In the genomic region with DNA sequence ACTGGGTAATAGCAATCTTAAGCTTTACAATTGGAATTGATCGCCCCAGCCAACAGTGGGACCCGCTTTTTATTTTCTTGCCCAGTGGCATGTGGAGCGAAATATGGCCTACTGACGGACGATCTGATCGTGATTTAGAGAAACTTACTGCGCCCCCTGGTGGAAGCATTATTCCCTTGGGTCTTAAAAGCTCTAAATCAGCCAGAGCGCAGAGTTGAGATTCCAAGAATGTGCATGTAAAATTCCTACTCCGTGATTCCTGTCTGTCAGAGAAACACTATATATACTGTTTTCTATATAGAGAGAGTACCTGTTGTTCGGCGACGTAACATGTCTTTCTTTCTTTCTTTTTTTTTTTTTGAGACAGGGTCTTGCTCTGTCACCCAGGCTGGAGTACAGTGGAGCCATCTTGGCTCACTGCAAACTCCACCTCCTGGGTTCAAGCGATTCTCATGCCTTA, we compare ENCODE assay signal across 8 cellular contexts. TPM values are rescaled to one million over a fixed set of nuclear protein-coding genes. Genes with fewer than 3 reads are reported as not detected.
DNase-seq lines count a peak whose midpoint lies in the region; ATAC-seq and TF ChIP-seq lines count a peak whose summit lies in the region.

No MANE protein-coding gene starts in this region.

- no peak overlapping the region for H3K4me3 ChIP-seq in CD8-positive, alpha-beta memory T cell (ENCODE audit: low read length)
- no peak overlapping the region for H3K4me3 ChIP-seq in OCI-LY1 (ENCODE audit: low read depth, low read length, poor library complexity, severe bottlenecking)

- DNase-seq in CD8-positive, alpha-beta memory T cell = peak; percentile 60 to 85 (median 76)
- peak; percentile 85 for DNase-seq in activated T-cell treated with anti-CD3 and anti-CD28 coated beads for 1 hour (ENCODE audit: low read depth)
- peak; percentile 66 for DNase-seq in natural killer cell
- DNase-seq in stimulated activated CD8-positive, alpha-beta memory T cell treated with anti-CD3 and anti-CD28 coated beads, Interleukin-7, amount 100 ng/mL, for 48 hours (ENCODE audit: extremely low read depth in 1 of 2, low read depth in 1 of 2) = peak; percentile 34 to 84

- H3K9me3 ChIP-seq in CD8-positive, alpha-beta memory T cell (ENCODE audit: low read length) = no peaks in the 10 kb centered on the region
- no peaks in the 10 kb centered on the region for H3K9me3 ChIP-seq in OCI-LY1 (ENCODE audit: low read length)

- H3K4me1 Mint-ChIP-seq in CD8-positive, alpha-beta memory T cell = peaks cover 17 to 20% (median 18%) of the 10 kb centered on the region in 3 donors
- H3K4me1 Mint-ChIP-seq in natural killer cell = peaks cover 18 to 19% of the 10 kb centered on the region in 2 donors

- ATAC-seq in esophagus mucosa (peak; percentile 40), natural killer cell (peak in 2 of 3 donors; percentile 24 to 35), HG02885 (IDR thresholded peaks at IDR 0.05; ENCODE audit: poor library complexity, unreplicated experiment) (no peak)

- TF ChIP-seq EP300 in Ishikawa (IDR thresholded peaks at IDR 0.05; ENCODE audit: borderline replicate concordance) = no peak

- no peaks in the 10 kb centered on the region for H3K9me2 ChIP-seq in OCI-LY1 (ENCODE audit: low read depth, low read length)

- H3K27ac ChIP-seq in CD8-positive, alpha-beta memory T cell (ENCODE audit: low read depth, low read length) = no peak overlapping the region
- H3K27ac ChIP-seq in OCI-LY1 (ENCODE audit: low read depth, low read length, poor library complexity, severe bottlenecking) = peak overlapping the region; percentile 2

- peaks cover 8% of the 10 kb centered on the region for H3K4me1 ChIP-seq in CD8-positive, alpha-beta memory T cell (ENCODE audit: insufficient read depth, low read length)
- peaks cover 18% of the 10 kb centered on the region for H3K4me1 ChIP-seq in OCI-LY1 (ENCODE audit: insufficient read depth, low read length, severe bottlenecking)

- peak overlapping the region; percentile 8; the same call in 1 of the 2 replicates for H2AFZ ChIP-seq in OCI-LY1 (ENCODE audit: low read length)

- H3K9ac ChIP-seq in OCI-LY1 (ENCODE audit: low read length) = no peak overlapping the region; the same call in 1 of the 2 replicates

- peaks cover 0 to 8% of the 10 kb centered on the region in 2 donors for H3K27me3 Mint-ChIP-seq in CD8-positive, alpha-beta memory T cell
- no peaks in the 10 kb centered on the region for H3K27me3 Mint-ChIP-seq in natural killer cell (ENCODE audit: low read depth in 2 of 2)

- peak overlapping the region in 2 of 7 donors; percentile 27 to 76 for H3K4me3 Mint-ChIP-seq in CD8-positive, alpha-beta memory T cell
- no peak overlapping the region for H3K4me3 Mint-ChIP-seq in natural killer cell

- H3K9me3 Mint-ChIP-seq in CD8-positive, alpha-beta memory T cell = no peaks in the 10 kb centered on the region
- H3K9me3 Mint-ChIP-seq in natural killer cell = no peaks in the 10 kb centered on the region

- peaks cover 0 to 10% (median 4%) of the 10 kb centered on the region in 3 donors for H3K36me3 Mint-ChIP-seq in CD8-positive, alpha-beta memory T cell
- H3K36me3 Mint-ChIP-seq in natural killer cell = no peaks in the 10 kb centered on the region

- peak overlapping the region in 5 of 8 donors; percentile 33 to 92 (median 63) for H3K27ac Mint-ChIP-seq in CD8-positive, alpha-beta memory T cell
- H3K27ac Mint-ChIP-seq in natural killer cell = peak overlapping the region; percentile 38 to 69

- no peaks in the 10 kb centered on the region for H3K36me3 ChIP-seq in CD8-positive, alpha-beta memory T cell (ENCODE audit: insufficient read depth, low read length)
- H3K36me3 ChIP-seq in OCI-LY1 (ENCODE audit: insufficient read depth, low read length) = no peaks in the 10 kb centered on the region

- POLR2A ChIA-PET in CD8-positive, alpha-beta memory T cell (lab: Charles Lee) = interaction anchor here (0.6 to 0.7 kb wide), 3 partner anchors 15 to 182 kb away, joined by 3 to 6 read pairs (median 4); no protein-coding TSS in a partner anchor

- H4K20me1 ChIP-seq in OCI-LY1 (ENCODE audit: insufficient read depth, low read length) = no peaks in the 10 kb centered on the region

- CTCF ChIA-PET in CD8-positive, alpha-beta memory T cell (lab: Charles Lee) = interaction anchor here (0.7 to 11.2 kb wide), 29 partner anchors 9 to 219 kb away, joined by 3 to 161 read pairs (median 4); a partner anchor contains a TSS

- TF ChIP-seq CTCF in OCI-LY1 (IDR thresholded peaks at IDR 0.05; ENCODE audit: low read length) = peak; percentile 79
- peak; percentile 84 for TF ChIP-seq CTCF in natural killer cell (IDR thresholded peaks at IDR 0.05)

- intact Hi-C loops in natural killer cell (cut with micrococcal nuclease) = loop anchor here (1.0 to 10.0 kb wide), 3 partner anchors 55 to 485 kb away; a partner anchor contains a TSS

- peak overlapping the region; percentile 33; the same call in 1 of the 2 replicates for H3K4me2 ChIP-seq in OCI-LY1 (ENCODE audit: low read length)

- no peaks in the 10 kb centered on the region for H3K27me3 ChIP-seq in CD8-positive, alpha-beta memory T cell (ENCODE audit: insufficient read depth, low read length, poor library complexity, severe bottlenecking)
- H3K27me3 ChIP-seq in OCI-LY1 (ENCODE audit: insufficient read depth, low read length) = no peaks in the 10 kb centered on the region

- peak; percentile 66 for TF ChIP-seq RAD21 in Ishikawa (IDR thresholded peaks at IDR 0.05; ENCODE audit: low read depth)

- H3K79me2 ChIP-seq in OCI-LY1 (ENCODE audit: insufficient read depth, low read length) = peaks cover 11% of the 10 kb centered on the region

- H3F3A ChIP-seq in OCI-LY1 (ENCODE audit: insufficient read depth, low read length) = peaks cover 6% of the 10 kb centered on the region

TF ChIP-seq in Ishikawa, 13 proteins besides CTCF, POLR2A, EP300 and RAD21:
- TF ChIP-seq, protein P1, sequence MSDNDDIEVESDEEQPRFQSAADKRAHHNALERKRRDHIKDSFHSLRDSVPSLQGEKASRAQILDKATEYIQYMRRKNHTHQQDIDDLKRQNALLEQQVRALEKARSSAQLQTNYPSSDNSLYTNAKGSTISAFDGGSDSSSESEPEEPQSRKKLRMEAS (IDR thresholded peaks at IDR 0.05) = 0 out of 2 replicates have a peak, but pooled peaks have one; percentile 5
- TF ChIP-seq, protein P2, sequence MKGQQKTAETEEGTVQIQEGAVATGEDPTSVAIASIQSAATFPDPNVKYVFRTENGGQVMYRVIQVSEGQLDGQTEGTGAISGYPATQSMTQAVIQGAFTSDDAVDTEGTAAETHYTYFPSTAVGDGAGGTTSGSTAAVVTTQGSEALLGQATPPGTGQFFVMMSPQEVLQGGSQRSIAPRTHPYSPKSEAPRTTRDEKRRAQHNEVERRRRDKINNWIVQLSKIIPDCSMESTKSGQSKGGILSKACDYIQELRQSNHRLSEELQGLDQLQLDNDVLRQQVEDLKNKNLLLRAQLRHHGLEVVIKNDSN (IDR thresholded peaks at IDR 0.05) = no peak
- peak; percentile 43; the same call in 1 of the 2 replicates for TF ChIP-seq YY1 (IDR thresholded peaks at IDR 0.05; ENCODE audit: low read depth)

RNA-seq across cellular contexts. Expression of a gene that starts 3.7 kb away (rescaled TPM):
- total RNA-seq in CD8-positive, alpha-beta memory T cell = 10 to 100 TPM; 65.8 to 71.9 TPM
- 61.5 TPM for polyA plus RNA-seq in CD8-positive, alpha-beta memory T cell
- total RNA-seq in esophagus mucosa = 30.4 TPM
- total RNA-seq in natural killer cell = 100 to 1,000 TPM in 1 of 3 donors, 10 to 100 TPM in 2; 69.6 to 102 (median 89.1) TPM

RNA-seq across cellular contexts. Expression of a gene that starts 15.3 kb away (rescaled TPM):
- 1 to 10 TPM in 1 of 2 experiments, under 1 TPM in 1; 0.62 to 1.0 TPM for total RNA-seq in CD8-positive, alpha-beta memory T cell
- polyA plus RNA-seq in CD8-positive, alpha-beta memory T cell = not detected
- total RNA-seq in esophagus mucosa (0.92 TPM), natural killer cell (1 to 10 TPM; 1.4 to 1.5 (median 1.5) TPM)

RNA-seq across cellular contexts. Expression of a gene that starts 24.6 kb away (rescaled TPM):
- 1 to 10 TPM in 1 of 2 experiments, under 1 TPM in 1; 0.91 to 1.2 TPM for total RNA-seq in CD8-positive, alpha-beta memory T cell
- polyA plus RNA-seq in CD8-positive, alpha-beta memory T cell = 0.59 TPM
- total RNA-seq in esophagus mucosa (0.16 TPM), natural killer cell (1 to 10 TPM in 2 of 3 donors, under 1 TPM in 1; 0.70 to 2.2 (median 1.2) TPM)

RNA-seq across cellular contexts. Expression of a gene that starts 52.5 kb away (rescaled TPM):
- total RNA-seq in CD8-positive, alpha-beta memory T cell = 10 to 100 TPM; 13.3 to 13.8 TPM
- 14.6 TPM for polyA plus RNA-seq in CD8-positive, alpha-beta memory T cell
- 3.4 TPM for total RNA-seq in esophagus mucosa
- total RNA-seq in natural killer cell = 10 to 100 TPM; 50.9 to 61.1 (median 61.0) TPM

RNA-seq across cellular contexts. Expression of a gene that starts 56.5 kb away (rescaled TPM):
- total RNA-seq in CD8-positive, alpha-beta memory T cell = 10 to 100 TPM; 44.9 to 49.8 TPM
- polyA plus RNA-seq in CD8-positive, alpha-beta memory T cell = 60.6 TPM
- total RNA-seq in esophagus mucosa = 37.1 TPM
- 10 to 100 TPM; 45.6 to 58.4 (median 57.7) TPM for total RNA-seq in natural killer cell
